23 cellular contexts compared by ENCODE assay signal in genomic region chrX:16526003-16526402, GRCh38.
"Had no signal": no experiment of that assay in that cellular context is flagged by ENCODE, and none has a peak within 500 bp of the region (broad histone marks: within the 10 kb centered on the region; RNA-seq: fewer than 3 reads in every experiment).

No MANE protein-coding gene starts in this region.

- H3K4me3 ChIP-seq: coronary artery, dorsolateral prefrontal cortex, esophagus muscularis mucosa, gastroesophageal sphincter, heart left ventricle, hepatocyte, left ventricle myocardium inferior, lower lobe of right lung, mucosa of descending colon had no signal

- H3K4me2 ChIP-seq: hepatocyte had no signal

- H3K9me3 ChIP-seq: gastroesophageal sphincter, left ventricle myocardium inferior, lower lobe of right lung, mucosa of descending colon had no signal

- H3K27ac ChIP-seq: coronary artery, dorsolateral prefrontal cortex, esophagus muscularis mucosa, foreskin keratinocyte, gastroesophageal sphincter, heart left ventricle, left ventricle myocardium inferior, lower lobe of right lung had no signal

- H3K27me3 ChIP-seq: esophagus muscularis mucosa, foreskin keratinocyte, gastroesophageal sphincter, heart left ventricle, hepatocyte had no signal

- FAIRE-seq: colon, endothelial cell of umbilical vein, frontal cortex, islet of Langerhans, keratinocyte had no signal

- ATAC-seq: foreskin keratinocyte; gastroesophageal sphincter; heart left ventricle; left cardiac atrium; lower lobe of right lung; mucosa of descending colon; naive thymus-derived CD8-positive, alpha-beta T cell had no signal

- H3K4me1 ChIP-seq: esophagus muscularis mucosa, foreskin keratinocyte, gastroesophageal sphincter, heart left ventricle, left ventricle myocardium inferior, lower lobe of right lung had no signal

- DNase-seq: dermis blood vessel endothelial cell; dorsolateral prefrontal cortex; effector CD4-positive, alpha-beta T cell; effector memory CD4-positive, alpha-beta T cell; foreskin keratinocyte; heart left ventricle; hypothalamus; left cardiac atrium; left ventricle myocardium inferior; lower lobe of right lung; mesenchymal stem cell; mucosa of descending colon; naive B cell; naive thymus-derived CD8-positive, alpha-beta T cell had no signal

- H3K36me3 ChIP-seq: esophagus muscularis mucosa, gastroesophageal sphincter, heart left ventricle, left ventricle myocardium inferior, lower lobe of right lung had no signal
